ENCODE assay signal across 25 cellular contexts in the genomic region with DNA sequence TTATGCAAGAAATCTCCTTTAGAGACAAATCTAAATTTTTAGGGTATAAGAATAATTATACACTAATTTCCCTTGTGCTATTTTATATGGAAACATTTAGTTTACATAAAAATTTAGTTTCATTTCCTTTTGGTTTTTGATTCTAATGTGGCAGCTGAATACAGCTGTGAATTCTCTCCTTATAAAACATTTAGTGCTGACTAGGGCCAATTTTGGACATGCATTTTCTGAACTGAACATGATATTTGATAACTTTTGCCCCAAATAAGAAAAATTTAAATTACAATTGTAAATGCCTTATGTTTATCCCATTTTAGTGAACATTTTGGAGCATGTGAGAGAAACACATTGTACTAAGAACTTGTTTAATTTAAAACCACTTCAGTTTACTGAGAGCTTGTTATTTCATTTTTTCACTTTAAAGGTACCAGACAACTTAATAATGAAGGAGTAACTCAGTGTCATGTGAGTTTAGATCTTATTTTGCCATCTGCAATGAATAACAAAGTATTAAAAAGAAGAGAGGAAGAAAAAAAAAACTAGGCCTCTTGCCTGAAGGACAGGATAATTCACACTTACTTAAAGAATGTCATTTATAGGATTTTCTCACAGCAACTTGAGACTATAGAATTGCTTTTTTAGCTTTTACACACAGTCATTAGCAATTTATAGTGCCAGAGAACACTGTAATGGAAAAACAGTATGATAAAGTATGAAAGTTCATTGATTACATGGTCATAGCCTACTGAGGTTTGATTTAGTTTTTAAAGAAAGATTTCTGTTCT.
"Had no signal": no experiment of that assay in that cellular context is flagged by ENCODE, and none has a peak within 500 bp of the region (broad histone marks: within the 10 kb centered on the region; RNA-seq: fewer than 3 reads in every experiment).

No MANE protein-coding gene starts in this region.

- H3K9me3 ChIP-seq: breast epithelium, Peyer's patch, SJSA1 had no signal

- H3K4me3 Mint-ChIP-seq: activated B cell treated with CpG ODN at 0.5 μM for 24 hours; activated CD4-positive, alpha-beta T cell treated with anti-CD3 and anti-CD28 coated beads, Interleukin-2, amount 10 ng/mL, durations not matched to agents 24 days and 14 days; activated naive CD4-positive, alpha-beta T cell treated with anti-CD3 and anti-CD28 coated beads, Interleukin-2, amount 50 U/mL, for 24 hours; activated T-cell treated with anti-CD3 and anti-CD28 coated beads, Interleukin-2, amount 50 U/mL, for 72 hours; T-cell had no signal

- H3K27me3 ChIP-seq: breast epithelium, Peyer's patch, SJSA1 had no signal

- DNase-seq: activated B cell treated with CpG ODN at 0.5 μM for 24 hours; activated CD4-positive, alpha-beta T cell treated with anti-CD3 and anti-CD28 coated beads for 1 hour; activated CD4-positive, alpha-beta T cell treated with anti-CD3 and anti-CD28 coated beads, Interleukin-2, amount 10 ng/mL, durations not matched to agents 24 days and 14 days; activated CD4-positive, alpha-beta T cell treated with anti-CD3 and anti-CD28 coated beads, Interleukin-2, amount 50 U/mL, for 48 hours; activated CD8-positive, alpha-beta memory T cell treated with anti-CD3 and anti-CD28 coated beads for 24 hours; activated T-cell treated with anti-CD3 and anti-CD28 coated beads, Interleukin-2, amount 50 U/mL, for 72 hours; aorta; caudate nucleus; Kasumi-1; KBM-7; NCI-H1048; NCI-H146; NCI-H187 treated with DMSO at 0.1 percent for 48 hours; NCI-H2081 treated with DMSO at 0.1 percent for 48 hours; NCI-H524; Peyer's patch; Right ventricle myocardium superior; T-cell; T-helper 2 cell; T1000 had no signal

- H3K9me3 Mint-ChIP-seq: activated CD4-positive, alpha-beta T cell treated with anti-CD3 and anti-CD28 coated beads, Interleukin-2, amount 10 ng/mL, durations not matched to agents 24 days and 14 days; activated naive CD4-positive, alpha-beta T cell treated with anti-CD3 and anti-CD28 coated beads, Interleukin-2, amount 50 U/mL, for 24 hours; activated T-helper 2 cell treated with anti-CD3 and anti-CD28 coated beads, Interferon-gamma antibody, Interleukin-2, Interleukin-4, amounts not matched to agents 10 μg/mL and 5 μg/mL and 100 μg/mL, durations not matched to agents 14 hours and 24 hours and 36 hours; T-cell had no signal

- ATAC-seq: activated T-cell treated with anti-CD3 and anti-CD28 coated beads, Interleukin-2, amount 50 U/mL, for 72 hours; T-cell had no signal

- H3K27ac ChIP-seq: breast epithelium, Peyer's patch, RWPE1, SJSA1 had no signal

- H3K36me3 ChIP-seq: breast epithelium, Peyer's patch, SJSA1 had no signal

- H3K4me1 ChIP-seq: breast epithelium, Peyer's patch, SJSA1 had no signal

- H3K4me1 Mint-ChIP-seq: activated B cell treated with CpG ODN at 0.5 μM for 24 hours; activated CD4-positive, alpha-beta T cell treated with anti-CD3 and anti-CD28 coated beads, Interleukin-2, amount 10 ng/mL, durations not matched to agents 24 days and 14 days; activated naive CD4-positive, alpha-beta T cell treated with anti-CD3 and anti-CD28 coated beads, Interleukin-2, amount 50 U/mL, for 24 hours; T-cell had no signal

- H3K36me3 Mint-ChIP-seq: activated naive CD4-positive, alpha-beta T cell treated with anti-CD3 and anti-CD28 coated beads, Interleukin-2, amount 50 U/mL, for 24 hours; T-cell had no signal

- H3K4me3 ChIP-seq: breast epithelium, Peyer's patch, SJSA1 had no signal

- H3K27me3 Mint-ChIP-seq: activated B cell treated with CpG ODN at 0.5 μM for 24 hours; activated CD4-positive, alpha-beta T cell treated with anti-CD3 and anti-CD28 coated beads, Interleukin-2, amount 10 ng/mL, durations not matched to agents 24 days and 14 days; activated naive CD4-positive, alpha-beta T cell treated with anti-CD3 and anti-CD28 coated beads, Interleukin-2, amount 50 U/mL, for 24 hours; T-cell had no signal

- H3K27ac Mint-ChIP-seq: activated B cell treated with CpG ODN at 0.5 μM for 24 hours; activated CD4-positive, alpha-beta T cell treated with anti-CD3 and anti-CD28 coated beads, Interleukin-2, amount 10 ng/mL, durations not matched to agents 24 days and 14 days; activated naive CD4-positive, alpha-beta T cell treated with anti-CD3 and anti-CD28 coated beads, Interleukin-2, amount 50 U/mL, for 24 hours; activated T-cell treated with anti-CD3 and anti-CD28 coated beads, Interleukin-2, amount 50 U/mL, for 72 hours; activated T-helper 2 cell treated with anti-CD3 and anti-CD28 coated beads, Interferon-gamma antibody, Interleukin-2, Interleukin-4, amounts not matched to agents 10 μg/mL and 5 μg/mL and 100 μg/mL, durations not matched to agents 14 hours and 24 hours and 36 hours; T-cell had no signal
